In genomic region chr19:5997371-5997770, GRCh38 we compare ENCODE assay signal across 2 cellular contexts.
TF ChIP-seq lines count a peak whose summit lies in the region.

No MANE protein-coding gene starts in this region.

TF ChIP-seq in HCT116, 20 proteins besides CTCF, POLR2A, EP300 and RAD21 (continued from another document):
- TF ChIP-seq, protein P1, sequence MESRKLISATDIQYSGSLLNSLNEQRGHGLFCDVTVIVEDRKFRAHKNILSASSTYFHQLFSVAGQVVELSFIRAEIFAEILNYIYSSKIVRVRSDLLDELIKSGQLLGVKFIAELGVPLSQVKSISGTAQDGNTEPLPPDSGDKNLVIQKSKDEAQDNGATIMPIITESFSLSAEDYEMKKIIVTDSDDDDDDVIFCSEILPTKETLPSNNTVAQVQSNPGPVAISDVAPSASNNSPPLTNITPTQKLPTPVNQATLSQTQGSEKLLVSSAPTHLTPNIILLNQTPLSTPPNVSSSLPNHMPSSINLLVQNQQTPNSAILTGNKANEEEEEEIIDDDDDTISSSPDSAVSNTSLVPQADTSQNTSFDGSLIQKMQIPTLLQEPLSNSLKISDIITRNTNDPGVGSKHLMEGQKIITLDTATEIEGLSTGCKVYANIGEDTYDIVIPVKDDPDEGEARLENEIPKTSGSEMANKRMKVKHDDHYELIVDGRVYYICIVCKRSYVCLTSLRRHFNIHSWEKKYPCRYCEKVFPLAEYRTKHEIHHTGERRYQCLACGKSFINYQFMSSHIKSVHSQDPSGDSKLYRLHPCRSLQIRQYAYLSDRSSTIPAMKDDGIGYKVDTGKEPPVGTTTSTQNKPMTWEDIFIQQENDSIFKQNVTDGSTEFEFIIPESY (IDR thresholded peaks at IDR 0.05; ENCODE audit: extremely low read depth, insufficient replicate concordance, low read length), result no peak
- TF ChIP-seq REST (IDR thresholded peaks at IDR 0.05; ENCODE audit: low read depth) (no peak), TCF7L2 (IDR thresholded peaks at IDR 0.05; ENCODE audit: borderline replicate concordance, extremely low read depth, insufficient read depth, insufficient read length) (no peak), YY1 (IDR thresholded peaks at IDR 0.05; ENCODE audit: extremely low read depth, insufficient replicate concordance, low read depth, low read length) (no peak), CEBPB (IDR thresholded peaks at IDR 0.05; ENCODE audit: low read depth) (no peak), MAX (IDR thresholded peaks at IDR 0.05) (no peak), EGR1 (IDR thresholded peaks at IDR 0.05; ENCODE audit: low read depth) (no peak), SRF (IDR thresholded peaks at IDR 0.05; ENCODE audit: low read depth) (no peak), ZFX (IDR thresholded peaks at IDR 0.05) (no peak), ATF3 (IDR thresholded peaks at IDR 0.05) (no peak), ELF1 (IDR thresholded peaks at IDR 0.05; ENCODE audit: borderline replicate concordance, low read depth) (no peak), EZH2 (IDR thresholded peaks at IDR 0.05) (no peak), SP1 (IDR thresholded peaks at IDR 0.05; ENCODE audit: low read depth) (no peak), POLR2AphosphoS5 (IDR thresholded peaks at IDR 0.05; ENCODE audit: low read depth, low read length) (no peak), CBX3 (IDR thresholded peaks at IDR 0.05; ENCODE audit: low read depth) (no peak)

TF ChIP-seq in WTC11, 78 proteins besides CTCF, POLR2A, EP300 and RAD21 (continued from another document):
- TF ChIP-seq, protein P2, sequence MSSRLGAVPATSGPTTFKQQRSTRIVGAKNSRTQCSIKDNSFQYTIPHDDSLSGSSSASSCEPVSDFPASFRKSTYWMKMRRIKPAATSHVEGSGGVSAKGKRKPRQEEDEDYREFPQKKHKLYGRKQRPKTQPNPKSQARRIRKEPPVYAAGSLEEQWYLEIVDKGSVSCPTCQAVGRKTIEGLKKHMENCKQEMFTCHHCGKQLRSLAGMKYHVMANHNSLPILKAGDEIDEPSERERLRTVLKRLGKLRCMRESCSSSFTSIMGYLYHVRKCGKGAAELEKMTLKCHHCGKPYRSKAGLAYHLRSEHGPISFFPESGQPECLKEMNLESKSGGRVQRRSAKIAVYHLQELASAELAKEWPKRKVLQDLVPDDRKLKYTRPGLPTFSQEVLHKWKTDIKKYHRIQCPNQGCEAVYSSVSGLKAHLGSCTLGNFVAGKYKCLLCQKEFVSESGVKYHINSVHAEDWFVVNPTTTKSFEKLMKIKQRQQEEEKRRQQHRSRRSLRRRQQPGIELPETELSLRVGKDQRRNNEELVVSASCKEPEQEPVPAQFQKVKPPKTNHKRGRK (CRISPR knock-in tag; IDR thresholded peaks at IDR 0.05; ENCODE audit: borderline replicate concordance), result no peak
- TF ChIP-seq IRF2 (CRISPR knock-in tag; IDR thresholded peaks at IDR 0.05; ENCODE audit: borderline replicate concordance, low read depth), result no peak
- no peak for TF ChIP-seq NR2C2 (CRISPR knock-in tag; IDR thresholded peaks at IDR 0.05)
- no peak for TF ChIP-seq PRDM15 (CRISPR knock-in tag; IDR thresholded peaks at IDR 0.05)
- no peak for TF ChIP-seq ZNF232 (CRISPR knock-in tag; IDR thresholded peaks at IDR 0.05)
- no peak for TF ChIP-seq HMGA2 (CRISPR knock-in tag; IDR thresholded peaks at IDR 0.05)
- TF ChIP-seq, protein P3, sequence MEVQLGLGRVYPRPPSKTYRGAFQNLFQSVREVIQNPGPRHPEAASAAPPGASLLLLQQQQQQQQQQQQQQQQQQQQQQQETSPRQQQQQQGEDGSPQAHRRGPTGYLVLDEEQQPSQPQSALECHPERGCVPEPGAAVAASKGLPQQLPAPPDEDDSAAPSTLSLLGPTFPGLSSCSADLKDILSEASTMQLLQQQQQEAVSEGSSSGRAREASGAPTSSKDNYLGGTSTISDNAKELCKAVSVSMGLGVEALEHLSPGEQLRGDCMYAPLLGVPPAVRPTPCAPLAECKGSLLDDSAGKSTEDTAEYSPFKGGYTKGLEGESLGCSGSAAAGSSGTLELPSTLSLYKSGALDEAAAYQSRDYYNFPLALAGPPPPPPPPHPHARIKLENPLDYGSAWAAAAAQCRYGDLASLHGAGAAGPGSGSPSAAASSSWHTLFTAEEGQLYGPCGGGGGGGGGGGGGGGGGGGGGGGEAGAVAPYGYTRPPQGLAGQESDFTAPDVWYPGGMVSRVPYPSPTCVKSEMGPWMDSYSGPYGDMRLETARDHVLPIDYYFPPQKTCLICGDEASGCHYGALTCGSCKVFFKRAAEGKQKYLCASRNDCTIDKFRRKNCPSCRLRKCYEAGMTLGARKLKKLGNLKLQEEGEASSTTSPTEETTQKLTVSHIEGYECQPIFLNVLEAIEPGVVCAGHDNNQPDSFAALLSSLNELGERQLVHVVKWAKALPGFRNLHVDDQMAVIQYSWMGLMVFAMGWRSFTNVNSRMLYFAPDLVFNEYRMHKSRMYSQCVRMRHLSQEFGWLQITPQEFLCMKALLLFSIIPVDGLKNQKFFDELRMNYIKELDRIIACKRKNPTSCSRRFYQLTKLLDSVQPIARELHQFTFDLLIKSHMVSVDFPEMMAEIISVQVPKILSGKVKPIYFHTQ (CRISPR knock-in tag; IDR thresholded peaks at IDR 0.05), result no peak
- TF ChIP-seq, protein P4, sequence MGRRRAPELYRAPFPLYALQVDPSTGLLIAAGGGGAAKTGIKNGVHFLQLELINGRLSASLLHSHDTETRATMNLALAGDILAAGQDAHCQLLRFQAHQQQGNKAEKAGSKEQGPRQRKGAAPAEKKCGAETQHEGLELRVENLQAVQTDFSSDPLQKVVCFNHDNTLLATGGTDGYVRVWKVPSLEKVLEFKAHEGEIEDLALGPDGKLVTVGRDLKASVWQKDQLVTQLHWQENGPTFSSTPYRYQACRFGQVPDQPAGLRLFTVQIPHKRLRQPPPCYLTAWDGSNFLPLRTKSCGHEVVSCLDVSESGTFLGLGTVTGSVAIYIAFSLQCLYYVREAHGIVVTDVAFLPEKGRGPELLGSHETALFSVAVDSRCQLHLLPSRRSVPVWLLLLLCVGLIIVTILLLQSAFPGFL (CRISPR knock-in tag; IDR thresholded peaks at IDR 0.05; ENCODE audit: borderline replicate concordance), result no peak
- TF ChIP-seq, protein P5, sequence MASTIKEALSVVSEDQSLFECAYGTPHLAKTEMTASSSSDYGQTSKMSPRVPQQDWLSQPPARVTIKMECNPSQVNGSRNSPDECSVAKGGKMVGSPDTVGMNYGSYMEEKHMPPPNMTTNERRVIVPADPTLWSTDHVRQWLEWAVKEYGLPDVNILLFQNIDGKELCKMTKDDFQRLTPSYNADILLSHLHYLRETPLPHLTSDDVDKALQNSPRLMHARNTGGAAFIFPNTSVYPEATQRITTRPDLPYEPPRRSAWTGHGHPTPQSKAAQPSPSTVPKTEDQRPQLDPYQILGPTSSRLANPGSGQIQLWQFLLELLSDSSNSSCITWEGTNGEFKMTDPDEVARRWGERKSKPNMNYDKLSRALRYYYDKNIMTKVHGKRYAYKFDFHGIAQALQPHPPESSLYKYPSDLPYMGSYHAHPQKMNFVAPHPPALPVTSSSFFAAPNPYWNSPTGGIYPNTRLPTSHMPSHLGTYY (CRISPR knock-in tag; IDR thresholded peaks at IDR 0.05), result no peak
- no peak for TF ChIP-seq MXD4 (CRISPR knock-in tag; IDR thresholded peaks at IDR 0.05; ENCODE audit: borderline replicate concordance)
- no peak for TF ChIP-seq RORB (CRISPR knock-in tag; IDR thresholded peaks at IDR 0.05)
- no peak for TF ChIP-seq MAX (CRISPR knock-in tag; IDR thresholded peaks at IDR 0.05)
- no peak for TF ChIP-seq MYBL2 (CRISPR knock-in tag; IDR thresholded peaks at IDR 0.05)
TF ChIP-seq in WTC11: peak in this region for 0.
